In genomic region chr10:13276749-13277394, GRCh38 we compare ENCODE assay signal across 19 cellular contexts. TPM values are rescaled to one million over a fixed set of nuclear protein-coding genes. Genes with fewer than 3 reads are reported as not detected.
DNase-seq lines count a peak whose midpoint lies in the region; FAIRE-seq and TF ChIP-seq lines count a peak whose summit lies in the region.
"Had no signal": no experiment of that assay in that cellular context is flagged by ENCODE, and none has a peak within 500 bp of the region (broad histone marks: within the 10 kb centered on the region; RNA-seq: fewer than 3 reads in every experiment).

No MANE protein-coding gene starts in this region.

- H3K27me3 ChIP-seq in DOHH2 (ENCODE audit: control insufficient read depth, low read length), result no peaks in the 10 kb centered on the region
- H3K27me3 ChIP-seq in H1 (replicated peaks in 1 of 4; ENCODE audit: control insufficient read depth in 3 of 4, extremely low read depth in 1 of 4, insufficient read depth in 3 of 4, low read length in 3 of 4), result no peaks in the 10 kb centered on the region; a peak in 1 of 7 replicates

- H3K4me3 Mint-ChIP-seq in nephron, result no peak overlapping the region
- H3K4me3 Mint-ChIP-seq: stimulated activated naive CD8-positive, alpha-beta T cell treated with anti-CD3 and anti-CD28 coated beads, Interleukin-15, Interleukin-2, amounts not matched to agents 100 ng/mL and 50 ng/mL, for 24 hours had no signal

- no peak for TF ChIP-seq POLR2A in H1 (IDR thresholded peaks at IDR 0.05; ENCODE audit: control extremely low read depth in 1 of 2, low read depth in 2 of 2, low read length in 2 of 2)

- no peaks in the 10 kb centered on the region for H3K9me3 ChIP-seq in DOHH2 (ENCODE audit: control insufficient read depth, insufficient read depth, low read length)
- no peaks in the 10 kb centered on the region for H3K9me3 ChIP-seq in H1 (ENCODE audit: insufficient read depth in 2 of 2, low read depth in 1 of 2, low read length in 1 of 2)

- H3K9ac ChIP-seq in H1 (replicated peaks in 1 of 4; ENCODE audit: extremely low read depth in 1 of 4, low read depth in 3 of 4, low read length in 3 of 4), result no peak overlapping the region

- H3K9me2 ChIP-seq in DOHH2 (replicated peaks; ENCODE audit: control insufficient read depth, low read length), result no peaks in the 10 kb centered on the region

- H3K4me3 ChIP-seq in DOHH2 (ENCODE audit: low read length) (no peak overlapping the region), H1 (ENCODE audit: extremely low read depth in 1 of 4, insufficient read depth in 2 of 4, low read depth in 3 of 4, low read length in 4 of 4) (no peak overlapping the region)

- H3K14ac ChIP-seq in H1 (ENCODE audit: insufficient read length), result no peak overlapping the region

- H3K56ac ChIP-seq in H1 (replicated peaks; ENCODE audit: insufficient read length, low read depth, low read length), result no peak overlapping the region

- no peak overlapping the region for H2BK5ac ChIP-seq in H1 (ENCODE audit: low read depth, low read length)

- no peaks in the 10 kb centered on the region for H3K79me1 ChIP-seq in H1 (ENCODE audit: low read depth, low read length)

- no peak for TF ChIP-seq EP300 in H1 (IDR thresholded peaks at IDR 0.05; ENCODE audit: borderline replicate concordance in 1 of 2, low read depth in 2 of 2, low read length in 2 of 2)

- H2AK5ac ChIP-seq in H1 (ENCODE audit: low read depth, low read length), result no peak overlapping the region

- no peak overlapping the region for H2BK120ac ChIP-seq in H1 (replicated peaks; ENCODE audit: low read depth, low read length)

- TF ChIP-seq CTCF in DOHH2 (IDR thresholded peaks at IDR 0.05; ENCODE audit: low read depth, low read length, poor library complexity, severe bottlenecking) (peak; percentile 11), H1 (IDR thresholded peaks at IDR 0.05; ENCODE audit: control extremely low read depth in 1 of 3, insufficient read depth in 1 of 3, low read depth in 1 of 3, low read length in 3 of 3) (peak in 1 of 3 experiments; percentile 14; a peak in 1 of 4 replicates), nephron (IDR thresholded peaks at IDR 0.05; ENCODE audit: unreplicated experiment in 3 of 3) (peak; percentile 27 to 37 (median 32)), GM20000 (IDR thresholded peaks at IDR 0.05; ENCODE audit: extremely low read depth, missing control alignments) (no peak)

- H2AFZ ChIP-seq in H1 (ENCODE audit: low read length), result no peak overlapping the region

- H4K8ac ChIP-seq in H1 (ENCODE audit: extremely low read depth, insufficient read depth, low read length), result no peak overlapping the region

- H3K23me2 ChIP-seq in H1 (ENCODE audit: low read depth, low read length), result no peaks in the 10 kb centered on the region; the same call in 1 of the 2 replicates

- H3K36me3 ChIP-seq in DOHH2 (ENCODE audit: control insufficient read depth, low read length), result no peaks in the 10 kb centered on the region; the same call in 1 of the 2 replicates
- peaks cover 0 to 9% (median 0%) of the 10 kb centered on the region in 4 experiments; a peak in 2 of 8 replicates for H3K36me3 ChIP-seq in H1 (ENCODE audit: control insufficient read depth in 2 of 4, insufficient read depth in 4 of 4, low read length in 3 of 4)

- POLR2A ChIA-PET in H1 (lab: Charles Lee; ENCODE audit: partially characterized antibody), result interaction anchor here (0.6 to 5.0 kb wide), 7 partner anchors 9 to 73 kb away, joined by 3 to 25 read pairs (median 3); partner anchors contain the start of gene PHYH

- no peak overlapping the region for H3K27ac ChIP-seq in DOHH2 (ENCODE audit: low read depth, low read length)
- H3K27ac ChIP-seq in H1 (ENCODE audit: low read depth, low read length), result no peak overlapping the region

- WGBS in H1 (ENCODE audit: extremely low coverage in 1 of 2, insufficient coverage in 1 of 2, insufficient read length in 1 of 2, insufficient replicate concordance in 2 of 2, low coverage in 1 of 2, low lambda C conversion rate in 2 of 2, missing lambda C conversion rate in 1 of 2), 2 experiments, result 90% methylated on average over 4 of the region's 4 CpGs; no CpG with 5 or more reads in 1 of the 2 experiments

- H4K91ac ChIP-seq in H1 (replicated peaks; ENCODE audit: insufficient read length, low read length), result no peak overlapping the region

- CTCF ChIA-PET in H1 (lab: Charles Lee; ENCODE audit: partially characterized antibody), result interaction anchor here (0.9 to 1.7 kb wide), 4 partner anchors 9 to 57 kb away, joined by 3 to 9 read pairs (median 4); partner anchors contain the start of gene PHYH

- no peak overlapping the region for H3K18ac ChIP-seq in H1 (ENCODE audit: extremely low read depth, low read length)

- FAIRE-seq in H1 (lab: Jason Lieb, UNC), result no peak
- FAIRE-seq: bronchial epithelial cell had no signal

- peaks cover 41% of the 10 kb centered on the region for H3K4me1 ChIP-seq in DOHH2 (ENCODE audit: control insufficient read depth, low read length)
- H3K4me1 ChIP-seq in H1 (replicated peaks in 1 of 4; ENCODE audit: control insufficient read depth in 3 of 4, insufficient read depth in 4 of 4, low read length in 3 of 4), result peaks cover 0 to 5% (median 2%) of the 10 kb centered on the region in 4 experiments; a peak in 3 of 7 replicates

- no peaks in the 10 kb centered on the region for H3K9me3 Mint-ChIP-seq in nephron
- H3K9me3 Mint-ChIP-seq: stimulated activated naive CD8-positive, alpha-beta T cell treated with anti-CD3 and anti-CD28 coated beads, Interleukin-15, Interleukin-2, amounts not matched to agents 100 ng/mL and 50 ng/mL, for 24 hours had no signal

- peaks cover 14% of the 10 kb centered on the region for H3K4me1 Mint-ChIP-seq in nephron

- no peak overlapping the region for H2BK15ac ChIP-seq in H1 (ENCODE audit: low read length)

- no peak overlapping the region for H4K5ac ChIP-seq in H1 (ENCODE audit: insufficient read length, low read depth, low read length)

- DNase-seq in SK-N-DZ (ENCODE audit: low spot score) (peak; percentile 28), H1 (ENCODE audit: low read depth in 1 of 2, low spot score in 2 of 2) (no peak), GM20000 (ENCODE audit: low spot score) (no peak), T-helper 9 cell (no peak), cerebellum (ENCODE audit: low spot score) (no peak), NCI-H345 (lab: John Stamatoyannopoulos, UW) (no peak)
- DNase-seq: activated CD4-positive, alpha-beta T cell treated with anti-CD3 and anti-CD28 coated beads, Interleukin-2, amount 50 U/mL, for 4 hours; activated effector memory CD4-positive, alpha-beta T cell treated with anti-CD3 and anti-CD28 coated beads, Interleukin-2, amount 50 U/mL, for 16 hours; C1 segment of cervical spinal cord; H7; NCI-H1092; right cardiac atrium had no signal

- H4K20me1 ChIP-seq in DOHH2 (ENCODE audit: control insufficient read depth, insufficient read depth, low read depth, low read length) (no peaks in the 10 kb centered on the region), H1 (replicated peaks in 1 of 2; ENCODE audit: control insufficient read depth in 1 of 2, insufficient read depth in 2 of 2, low read length in 2 of 2) (no peaks in the 10 kb centered on the region)

- H2BK20ac ChIP-seq in H1 (ENCODE audit: low read length), result no peak overlapping the region

- H3K27me3 Mint-ChIP-seq in nephron (ENCODE audit: low read depth), result peaks cover 4% of the 10 kb centered on the region
- H3K27me3 Mint-ChIP-seq: stimulated activated naive CD8-positive, alpha-beta T cell treated with anti-CD3 and anti-CD28 coated beads, Interleukin-15, Interleukin-2, amounts not matched to agents 100 ng/mL and 50 ng/mL, for 24 hours had no signal

- no peak overlapping the region for H3K4me2 ChIP-seq in DOHH2 (ENCODE audit: low read length)
- H3K4me2 ChIP-seq in H1 (ENCODE audit: insufficient read depth in 1 of 2, low read depth in 2 of 2, low read length in 2 of 2), result no peak overlapping the region

- H3K23ac ChIP-seq in H1 (ENCODE audit: insufficient read length), result no peak overlapping the region

- peaks cover 20% of the 10 kb centered on the region for H3F3A ChIP-seq in DOHH2 (ENCODE audit: control insufficient read depth, insufficient read depth)

- no peak overlapping the region for H3K4ac ChIP-seq in H1 (replicated peaks; ENCODE audit: insufficient read length, low read depth, low read length)

- H3K79me2 ChIP-seq in DOHH2 (ENCODE audit: control insufficient read depth, low read length) (no peaks in the 10 kb centered on the region), H1 (ENCODE audit: control insufficient read depth in 1 of 2, insufficient read depth in 2 of 2, low read length in 2 of 2) (no peaks in the 10 kb centered on the region)

- H3K27ac Mint-ChIP-seq in nephron, result peak overlapping the region in 2 of 3 experiments; percentile 62 to 82
- H3K27ac Mint-ChIP-seq: stimulated activated naive CD8-positive, alpha-beta T cell treated with anti-CD3 and anti-CD28 coated beads, Interleukin-15, Interleukin-2, amounts not matched to agents 100 ng/mL and 50 ng/mL, for 24 hours had no signal

- peak; percentile 11 to 20; a peak in 1 of 4 replicates for TF ChIP-seq RAD21 in H1 (IDR thresholded peaks at IDR 0.05 in 1 of 2, conservative IDR thresholded peaks at IDR 0.05 in 1 of 2; ENCODE audit: low read depth in 2 of 2, low read length in 2 of 2)

- peaks cover 15% of the 10 kb centered on the region for H3K36me3 Mint-ChIP-seq in nephron (ENCODE audit: low read depth)

- H2BK12ac ChIP-seq in H1 (ENCODE audit: low read depth, low read length), result no peak overlapping the region

RNA-seq across cellular contexts. Expression of gene PHYH, which starts 23.0 kb away (rescaled TPM):
- 15.6 and 22.4 TPM in 2 replicates for polyA plus RNA-seq in SK-N-DZ (2014; cell fraction: cytosol; rRNA removed)
- polyA plus RNA-seq in SK-N-DZ (2014; cell fraction: nucleus; rRNA removed), result 11.8 and 13.8 TPM in 2 replicates
- total RNA-seq in H1 (2021; fragmentation: NEBNext Ultra II Directional; extraction: Animal tissue kit (Norgen Biotek cat#: 25700)), result 22.7 and 23.2 TPM in 2 replicates
- 22.0 and 22.9 TPM in 2 replicates for polyA plus RNA-seq in H1 (2011; rRNA removed)
- 21.8 TPM for polyA plus RNA-seq in H1 (2011; cell fraction: cytosol; rRNA removed)
- 18.3 TPM for polyA plus RNA-seq in H1 (2011; cell fraction: nucleus; rRNA removed)
- 21.9 to 27.0 TPM (median 24.9 TPM) in 4 replicates for polyA plus RNA-seq in H1 (2012, experiment 1 of 2)
- polyA plus RNA-seq in H1 (2012, experiment 2 of 2), result 4.4 TPM
- polyA plus RNA-seq in H1 (2013, experiment 1 of 2), result 25.6 TPM
- polyA plus RNA-seq in H1 (2013, experiment 2 of 2), result 26.3 TPM
- 10.4 and 10.5 TPM in 2 replicates for polyA minus RNA-seq in H1 (2011; rRNA and poly(A)+ RNA removed)
- 5.9 TPM for polyA minus RNA-seq in H1 (2011; cell fraction: cytosol; rRNA and poly(A)+ RNA removed)
- polyA minus RNA-seq in H1 (2011; cell fraction: nucleus; rRNA and poly(A)+ RNA removed), result 9.7 TPM
- 11.2 TPM for total RNA-seq in cerebellum

RNA-seq across cellular contexts. Expression of gene UCMA, which starts 42.7 kb away (rescaled TPM):
- 0.47 TPM in 1 of 2 replicates, not detected in the other for polyA plus RNA-seq in SK-N-DZ (2014; cell fraction: cytosol; rRNA removed)
- not detected in 2 replicates for polyA plus RNA-seq in SK-N-DZ (2014; cell fraction: nucleus; rRNA removed)
- total RNA-seq in H1 (2021; fragmentation: NEBNext Ultra II Directional; extraction: Animal tissue kit (Norgen Biotek cat#: 25700)), result 4.1 and 4.6 TPM in 2 replicates
- polyA plus RNA-seq in H1 (2011; rRNA removed), result 1.2 and 1.8 TPM in 2 replicates
- 2.0 TPM for polyA plus RNA-seq in H1 (2011; cell fraction: cytosol; rRNA removed)
- 0.76 TPM for polyA plus RNA-seq in H1 (2011; cell fraction: nucleus; rRNA removed)
- polyA plus RNA-seq in H1 (2012, experiment 1 of 2), result 1.4 to 3.9 TPM (median 2.9 TPM) in 4 replicates
- 4.4 TPM for polyA plus RNA-seq in H1 (2012, experiment 2 of 2)
- polyA plus RNA-seq in H1 (2013, experiment 1 of 2), result 2.1 TPM
- polyA plus RNA-seq in H1 (2013, experiment 2 of 2), result 2.7 TPM
- polyA minus RNA-seq in H1 (2011; rRNA and poly(A)+ RNA removed), result 0.32 TPM in 1 of 2 replicates, not detected in the other
- not detected for polyA minus RNA-seq in H1 (2011; cell fraction: cytosol; rRNA and poly(A)+ RNA removed)
- not detected for polyA minus RNA-seq in H1 (2011; cell fraction: nucleus; rRNA and poly(A)+ RNA removed)
- not detected for total RNA-seq in cerebellum
- total RNA-seq: bronchial epithelial cell; Daoy; H7; right cardiac atrium; T-helper 1 cell treated with Interleukin-12 subunit alpha and Interleukin-12 subunit beta and Interleukin-4 antibody, amounts not matched to agents 30 ng/mL and 1 ng/mL, for 36 hours had no signal
- polyA plus RNA-seq: esophagus, right cardiac atrium had no signal
